8 cellular contexts compared by ENCODE assay signal in the genomic region with DNA sequence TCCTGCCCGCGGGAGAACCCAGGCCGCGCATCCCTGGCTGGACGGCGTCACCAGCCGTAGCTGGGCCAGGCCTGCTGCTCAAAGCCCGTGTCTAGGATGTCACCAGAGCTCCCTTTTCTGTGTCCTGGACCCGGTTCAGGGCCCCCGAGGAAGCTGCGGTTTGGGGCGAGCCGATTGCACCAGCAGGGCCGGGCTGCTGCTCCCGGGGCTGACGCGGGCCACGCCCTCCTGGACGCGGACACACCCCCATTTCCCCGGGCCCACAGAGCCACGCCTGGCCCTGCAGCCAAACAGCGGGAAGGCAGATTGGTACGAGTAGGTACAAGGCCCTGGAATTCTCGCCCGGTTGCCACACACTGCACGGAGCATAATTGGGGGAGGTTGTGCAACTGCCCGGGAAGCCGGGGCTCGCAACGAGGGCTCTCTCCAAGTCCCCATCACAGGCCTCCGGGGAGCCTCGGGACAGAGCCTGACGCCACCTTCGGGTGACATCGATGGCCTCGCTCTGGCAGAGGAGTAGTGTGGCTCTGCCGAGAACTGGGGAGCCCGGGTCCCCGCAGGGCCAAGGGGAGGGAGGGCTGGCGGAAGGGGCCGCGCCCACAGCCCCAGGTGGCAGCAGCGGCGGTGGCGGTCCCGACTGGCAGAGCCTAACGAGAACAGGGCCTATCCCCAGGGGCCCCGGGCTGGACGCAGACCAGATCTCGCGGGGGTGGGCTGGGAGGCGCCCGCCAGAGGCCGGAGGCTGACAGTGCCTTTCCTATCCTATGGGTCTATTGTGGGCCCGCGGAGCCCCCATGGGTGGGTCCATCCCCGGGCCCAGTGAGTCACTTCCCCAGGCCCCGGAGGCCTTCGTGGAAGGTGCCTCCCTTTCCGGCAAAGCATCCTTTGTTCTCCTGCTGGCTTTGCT. TPM values are rescaled to one million over a fixed set of nuclear protein-coding genes. Genes with fewer than 3 reads are reported as not detected.
DNase-seq lines count a peak whose midpoint lies in the region; ATAC-seq and TF ChIP-seq lines count a peak whose summit lies in the region.

No MANE protein-coding gene starts in this region.

- peaks cover 34% of the 10 kb centered on the region for H3F3A ChIP-seq in PC-9 (ENCODE audit: insufficient read depth, low read depth)

- no peak for TF ChIP-seq POLR2A in vagina (IDR thresholded peaks at IDR 0.05)

- H3K27me3 Mint-ChIP-seq in activated naive CD4-positive, alpha-beta T cell treated with anti-CD3 and anti-CD28 coated beads for 36 hours (ENCODE audit: low read depth), result peaks cover 16% of the 10 kb centered on the region

- H3K36me3 Mint-ChIP-seq in activated naive CD4-positive, alpha-beta T cell treated with anti-CD3 and anti-CD28 coated beads for 36 hours (ENCODE audit: low read depth), result no peaks in the 10 kb centered on the region

- H3K4me1 ChIP-seq in PC-9 (replicated peaks; ENCODE audit: insufficient read depth), result peaks cover 41% of the 10 kb centered on the region
- H3K4me1 ChIP-seq in parathyroid adenoma, result peaks cover 11% of the 10 kb centered on the region
- H3K4me1 ChIP-seq in vagina, result peaks cover 40% of the 10 kb centered on the region

- peak overlapping the region; percentile 77 for H3K4me3 Mint-ChIP-seq in activated naive CD4-positive, alpha-beta T cell treated with anti-CD3 and anti-CD28 coated beads for 36 hours

- TF ChIP-seq CTCF in PC-9 (conservative IDR thresholded peaks at IDR 0.05) (no peak), parathyroid adenoma (IDR thresholded peaks at IDR 0.05) (peak; percentile 6), vagina (IDR thresholded peaks at IDR 0.05) (peak in 1 of 3 experiments; percentile 25)

- DNase-seq in 8988T (peak; percentile 95), PC-9 (peak; percentile 84 to 87), Right ventricle myocardium superior (peak; percentile 91), vagina (ENCODE audit: extremely low spot score in 2 of 2) (peak in 1 of 2 donors; percentile 91)
- DNase-seq in activated naive CD4-positive, alpha-beta T cell treated with anti-CD3 and anti-CD28 coated beads for 36 hours, result peak; percentile 80

- no peaks in the 10 kb centered on the region for H3K9me2 ChIP-seq in PC-9 (ENCODE audit: insufficient read depth)

- H3K27ac Mint-ChIP-seq in activated naive CD4-positive, alpha-beta T cell treated with anti-CD3 and anti-CD28 coated beads for 36 hours, result no peak overlapping the region

- peak overlapping the region; percentile 79 for H2AFZ ChIP-seq in PC-9
- H2AFZ ChIP-seq in parathyroid adenoma, result peak overlapping the region; percentile 100

- H3K79me2 ChIP-seq in PC-9 (ENCODE audit: low read depth), result no peaks in the 10 kb centered on the region
- H3K79me2 ChIP-seq in parathyroid adenoma, result no peaks in the 10 kb centered on the region

- H3K9me3 Mint-ChIP-seq in activated naive CD4-positive, alpha-beta T cell treated with anti-CD3 and anti-CD28 coated beads for 36 hours, result no peaks in the 10 kb centered on the region

- H3K27ac ChIP-seq in PC-9 (peak overlapping the region; percentile 94), parathyroid adenoma (peak overlapping the region; percentile 73), vagina (peak overlapping the region; percentile 78)

- H3K36me3 ChIP-seq in PC-9 (ENCODE audit: low read depth), result no peaks in the 10 kb centered on the region
- H3K36me3 ChIP-seq in parathyroid adenoma (ENCODE audit: control insufficient read depth, insufficient read depth, low read length), result no peaks in the 10 kb centered on the region
- no peaks in the 10 kb centered on the region for H3K36me3 ChIP-seq in vagina

- ATAC-seq in GM21529 (IDR thresholded peaks at IDR 0.05; ENCODE audit: unreplicated experiment), result peak; percentile 70
- peak; percentile 93 for ATAC-seq in Right ventricle myocardium superior (ENCODE audit: poor library complexity)
- ATAC-seq in HG03108 (IDR thresholded peaks at IDR 0.05; ENCODE audit: unreplicated experiment), result no peak

- H4K20me1 ChIP-seq in PC-9 (ENCODE audit: insufficient read depth), result no peaks in the 10 kb centered on the region

- H3K4me3 ChIP-seq in PC-9, result peak overlapping the region; percentile 64
- H3K4me3 ChIP-seq in parathyroid adenoma (ENCODE audit: low read depth, low read length), result peak overlapping the region; percentile 35
- H3K4me3 ChIP-seq in vagina, result peak overlapping the region; percentile 43 to 60

- H3K4me2 ChIP-seq in PC-9 (peak overlapping the region; percentile 81), parathyroid adenoma (ENCODE audit: low read length) (peak overlapping the region; percentile 77)

- H3K4me1 Mint-ChIP-seq in activated naive CD4-positive, alpha-beta T cell treated with anti-CD3 and anti-CD28 coated beads for 36 hours (ENCODE audit: low read depth), result peaks cover 18% of the 10 kb centered on the region

- intact Hi-C loops in PC-9 (cut with micrococcal nuclease; ENCODE audit: unreplicated experiment), result loop anchor here (1.0 kb wide), 1 partner anchor 25 kb away; no protein-coding TSS in a partner anchor
- intact Hi-C loops in activated naive CD4-positive, alpha-beta T cell treated with anti-CD3 and anti-CD28 coated beads for 36 hours (cut with micrococcal nuclease), result loop anchor here (1.0 kb wide), 1 partner anchor 24 kb away; the partner anchor contains the start of gene KCTD15
- intact Hi-C loops in Right ventricle myocardium superior (cut with DNase I), result no loop called here
- intact Hi-C loops in vagina (cut with DNase I), result no loop called here

- H3K9me3 ChIP-seq in PC-9 (ENCODE audit: insufficient read depth, low read depth) (no peaks in the 10 kb centered on the region), parathyroid adenoma (ENCODE audit: control insufficient read depth, low read length) (no peaks in the 10 kb centered on the region), vagina (no peaks in the 10 kb centered on the region)

- peak overlapping the region; percentile 24 for H3K9ac ChIP-seq in parathyroid adenoma

- POLR2A ChIA-PET in PC-9 (lab: Charles Lee; ENCODE audit: unreplicated experiment), result interaction anchor here (0.7 kb wide), 1 partner anchor 42 kb away, joined by 5 read pairs; no protein-coding TSS in a partner anchor

- BruUV-seq in PC-9 (replicated peaks; lab: Mats Ljungman, UMichigan), result TSS peak; percentile 45

- CTCF ChIA-PET in PC-9 (lab: Charles Lee), result interaction anchor here (0.7 kb wide), 1 partner anchor 634 kb away, joined by 4 read pairs; no protein-coding TSS in a partner anchor
- CTCF ChIA-PET in activated naive CD4-positive, alpha-beta T cell treated with anti-CD3 and anti-CD28 coated beads for 36 hours (lab: Charles Lee), result no interaction called here

- no peaks in the 10 kb centered on the region for H3K27me3 ChIP-seq in PC-9 (ENCODE audit: insufficient read depth, low read depth)
- no peaks in the 10 kb centered on the region for H3K27me3 ChIP-seq in parathyroid adenoma (ENCODE audit: control insufficient read depth, insufficient read depth, low read length)
- H3K27me3 ChIP-seq in vagina, result no peaks in the 10 kb centered on the region

RNA-seq across cellular contexts. Expression of gene KCTD15, which starts 23.5 kb away (rescaled TPM):
- total RNA-seq in PC-9 (2021) (13.8 and 20.4 TPM in 2 replicates), Right ventricle myocardium superior (11.0 TPM), vagina (65.6 TPM)
- total RNA-seq in activated naive CD4-positive, alpha-beta T cell treated with anti-CD3 and anti-CD28 coated beads for 36 hours, result 1 to 10 TPM; 5.0 to 6.2 TPM

Comparison
In these comparisons a context has a peak if more than half of its experiments do, and no peak if none do; other contexts are left out.
1. intact Hi-C loops: an anchor here in PC-9 (1.0 kb wide) and activated naive CD4-positive, alpha-beta T cell treated with anti-CD3 and anti-CD28 coated beads for 36 hours (1.0 kb wide); none called in Right ventricle myocardium superior and vagina.